Comparison of ENCODE assay signal across 1 cellular context in genomic region chr4:98556451-98556850, GRCh38.
TF ChIP-seq lines count a peak whose summit lies in the region.

No MANE protein-coding gene starts in this region.

TF ChIP-seq in GM23338, 12 proteins besides CTCF, POLR2A, EP300 and RAD21 (continued from another document):
- no peak for TF ChIP-seq EZH2phosphoT487 (IDR thresholded peaks at IDR 0.05; ENCODE audit: unreplicated experiment)
- TF ChIP-seq ETS1 (IDR thresholded peaks at IDR 0.05): no peak
- TF ChIP-seq POLR2AphosphoS5 (IDR thresholded peaks at IDR 0.05; ENCODE audit: low read depth): no peak
- TF ChIP-seq STAT1 (IDR thresholded peaks at IDR 0.05; ENCODE audit: unreplicated experiment): no peak
- TF ChIP-seq NANOG (IDR thresholded peaks at IDR 0.05; ENCODE audit: borderline replicate concordance): no peak
